In the genomic region with DNA sequence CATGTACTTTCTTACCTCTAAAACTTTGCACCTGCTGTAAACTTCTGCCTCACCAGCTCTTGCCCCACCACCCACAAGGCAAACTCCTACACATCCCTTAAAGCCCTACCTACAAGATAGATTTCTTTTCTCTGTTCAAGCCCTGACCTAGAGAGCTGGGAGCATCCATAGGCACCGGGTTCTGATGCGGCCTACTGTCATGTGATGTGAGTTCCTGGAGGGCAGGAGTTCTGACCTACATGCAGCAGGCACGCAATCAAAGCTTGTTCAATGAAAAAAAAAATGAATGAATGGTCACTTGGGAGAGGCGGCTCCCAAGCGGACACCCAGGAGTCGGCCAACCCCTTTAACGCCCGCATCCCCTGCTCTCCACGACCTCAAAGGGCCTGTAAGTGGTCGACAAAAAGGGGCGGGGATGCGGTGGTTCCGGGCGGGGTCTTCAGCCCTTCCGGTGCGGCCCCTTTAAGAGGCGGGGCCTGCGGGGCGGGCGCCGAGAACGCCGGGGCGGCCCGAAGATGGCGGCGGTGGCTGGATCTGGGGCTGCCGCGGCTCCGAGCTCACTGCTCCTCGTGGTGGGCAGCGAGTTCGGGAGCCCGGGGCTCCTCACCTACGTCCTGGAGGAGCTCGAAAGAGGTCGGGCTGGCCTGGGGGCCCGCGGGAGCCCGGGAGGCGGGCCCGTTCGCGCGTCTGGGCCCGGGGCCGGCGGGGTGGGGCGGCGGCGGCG, we compare ENCODE assay signal across 1 cellular context.
A peak's percentile ranks its signal among the peaks of the same experiment; 100 is the strongest.
TF ChIP-seq lines count a peak whose summit lies in the region.

A gene with protein sequence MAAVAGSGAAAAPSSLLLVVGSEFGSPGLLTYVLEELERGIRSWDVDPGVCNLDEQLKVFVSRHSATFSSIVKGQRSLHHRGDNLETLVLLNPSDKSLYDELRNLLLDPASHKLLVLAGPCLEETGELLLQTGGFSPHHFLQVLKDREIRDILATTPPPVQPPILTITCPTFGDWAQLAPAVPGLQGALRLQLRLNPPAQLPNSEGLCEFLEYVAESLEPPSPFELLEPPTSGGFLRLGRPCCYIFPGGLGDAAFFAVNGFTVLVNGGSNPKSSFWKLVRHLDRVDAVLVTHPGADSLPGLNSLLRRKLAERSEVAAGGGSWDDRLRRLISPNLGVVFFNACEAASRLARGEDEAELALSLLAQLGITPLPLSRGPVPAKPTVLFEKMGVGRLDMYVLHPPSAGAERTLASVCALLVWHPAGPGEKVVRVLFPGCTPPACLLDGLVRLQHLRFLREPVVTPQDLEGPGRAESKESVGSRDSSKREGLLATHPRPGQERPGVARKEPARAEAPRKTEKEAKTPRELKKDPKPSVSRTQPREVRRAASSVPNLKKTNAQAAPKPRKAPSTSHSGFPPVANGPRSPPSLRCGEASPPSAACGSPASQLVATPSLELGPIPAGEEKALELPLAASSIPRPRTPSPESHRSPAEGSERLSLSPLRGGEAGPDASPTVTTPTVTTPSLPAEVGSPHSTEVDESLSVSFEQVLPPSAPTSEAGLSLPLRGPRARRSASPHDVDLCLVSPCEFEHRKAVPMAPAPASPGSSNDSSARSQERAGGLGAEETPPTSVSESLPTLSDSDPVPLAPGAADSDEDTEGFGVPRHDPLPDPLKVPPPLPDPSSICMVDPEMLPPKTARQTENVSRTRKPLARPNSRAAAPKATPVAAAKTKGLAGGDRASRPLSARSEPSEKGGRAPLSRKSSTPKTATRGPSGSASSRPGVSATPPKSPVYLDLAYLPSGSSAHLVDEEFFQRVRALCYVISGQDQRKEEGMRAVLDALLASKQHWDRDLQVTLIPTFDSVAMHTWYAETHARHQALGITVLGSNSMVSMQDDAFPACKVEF (plus strand): TSS at position 493 of the 724 bp plus-strand sequence. CDS start 23 bp downstream, at position 516.

TF ChIP-seq in K562, 482 proteins besides CTCF, POLR2A, EP300 and RAD21 (continued from another document and continues in another):
- TF ChIP-seq, protein P1, sequence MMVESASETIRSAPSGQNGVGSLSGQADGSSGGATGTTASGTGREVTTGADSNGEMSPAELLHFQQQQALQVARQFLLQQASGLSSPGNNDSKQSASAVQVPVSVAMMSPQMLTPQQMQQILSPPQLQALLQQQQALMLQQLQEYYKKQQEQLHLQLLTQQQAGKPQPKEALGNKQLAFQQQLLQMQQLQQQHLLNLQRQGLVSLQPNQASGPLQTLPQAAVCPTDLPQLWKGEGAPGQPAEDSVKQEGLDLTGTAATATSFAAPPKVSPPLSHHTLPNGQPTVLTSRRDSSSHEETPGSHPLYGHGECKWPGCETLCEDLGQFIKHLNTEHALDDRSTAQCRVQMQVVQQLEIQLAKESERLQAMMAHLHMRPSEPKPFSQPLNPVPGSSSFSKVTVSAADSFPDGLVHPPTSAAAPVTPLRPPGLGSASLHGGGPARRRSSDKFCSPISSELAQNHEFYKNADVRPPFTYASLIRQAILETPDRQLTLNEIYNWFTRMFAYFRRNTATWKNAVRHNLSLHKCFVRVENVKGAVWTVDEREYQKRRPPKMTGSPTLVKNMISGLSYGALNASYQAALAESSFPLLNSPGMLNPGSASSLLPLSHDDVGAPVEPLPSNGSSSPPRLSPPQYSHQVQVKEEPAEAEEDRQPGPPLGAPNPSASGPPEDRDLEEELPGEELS (CRISPR knock-in tag; IDR thresholded peaks at IDR 0.05; ENCODE audit: borderline replicate concordance), result peak; percentile 42; the same call in 1 of the 2 replicates
- TF ChIP-seq MCM5 (IDR thresholded peaks at IDR 0.05; ENCODE audit: low read depth), result no peak
- TF ChIP-seq TSC22D4 (tag; IDR thresholded peaks at IDR 0.05), result no peak
- TF ChIP-seq ATF1 (CRISPR knock-in tag; IDR thresholded peaks at IDR 0.05), result no peak
- peak; percentile 20; the same call in 1 of the 2 replicates for TF ChIP-seq ATF1 (tag; IDR thresholded peaks at IDR 0.05)
- peak; percentile 21 for TF ChIP-seq FUS (optimal IDR thresholded peaks at IDR 0.05; ENCODE audit: low read depth, low read length)
- TF ChIP-seq ZSCAN29 (IDR thresholded peaks at IDR 0.05), result no peak
- TF ChIP-seq FOSL1 (tag; conservative IDR thresholded peaks at IDR 0.05), result no peak
- no peak for TF ChIP-seq ZNF444 (CRISPR knock-in tag; IDR thresholded peaks at IDR 0.05)
- TF ChIP-seq ZFP30 (CRISPR knock-in tag; IDR thresholded peaks at IDR 0.05; ENCODE audit: borderline replicate concordance), result no peak
- no peak for TF ChIP-seq MYNN (IDR thresholded peaks at IDR 0.05)
- no peak for TF ChIP-seq MYNN (CRISPR knock-in tag; IDR thresholded peaks at IDR 0.05)
- TF ChIP-seq, protein P2, sequence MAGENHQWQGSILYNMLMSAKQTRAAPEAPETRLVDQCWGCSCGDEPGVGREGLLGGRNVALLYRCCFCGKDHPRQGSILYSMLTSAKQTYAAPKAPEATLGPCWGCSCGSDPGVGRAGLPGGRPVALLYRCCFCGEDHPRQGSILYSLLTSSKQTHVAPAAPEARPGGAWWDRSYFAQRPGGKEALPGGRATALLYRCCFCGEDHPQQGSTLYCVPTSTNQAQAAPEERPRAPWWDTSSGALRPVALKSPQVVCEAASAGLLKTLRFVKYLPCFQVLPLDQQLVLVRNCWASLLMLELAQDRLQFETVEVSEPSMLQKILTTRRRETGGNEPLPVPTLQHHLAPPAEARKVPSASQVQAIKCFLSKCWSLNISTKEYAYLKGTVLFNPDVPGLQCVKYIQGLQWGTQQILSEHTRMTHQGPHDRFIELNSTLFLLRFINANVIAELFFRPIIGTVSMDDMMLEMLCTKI (IDR thresholded peaks at IDR 0.05; ENCODE audit: partially characterized antibody), result no peak
- TF ChIP-seq FOXJ3 (CRISPR knock-in tag; IDR thresholded peaks at IDR 0.05), result no peak
- TF ChIP-seq SIN3B (IDR thresholded peaks at IDR 0.05; ENCODE audit: low read depth), result peak; percentile 83; the same call in 1 of the 2 replicates
- TF ChIP-seq TBL1XR1 (IDR thresholded peaks at IDR 0.05; ENCODE audit: low read length in 2 of 2), result no peak
- TF ChIP-seq PTRF (tag; IDR thresholded peaks at IDR 0.05), result no peak
- no peak for TF ChIP-seq DNMT1 (IDR thresholded peaks at IDR 0.05)
- TF ChIP-seq, protein P3, sequence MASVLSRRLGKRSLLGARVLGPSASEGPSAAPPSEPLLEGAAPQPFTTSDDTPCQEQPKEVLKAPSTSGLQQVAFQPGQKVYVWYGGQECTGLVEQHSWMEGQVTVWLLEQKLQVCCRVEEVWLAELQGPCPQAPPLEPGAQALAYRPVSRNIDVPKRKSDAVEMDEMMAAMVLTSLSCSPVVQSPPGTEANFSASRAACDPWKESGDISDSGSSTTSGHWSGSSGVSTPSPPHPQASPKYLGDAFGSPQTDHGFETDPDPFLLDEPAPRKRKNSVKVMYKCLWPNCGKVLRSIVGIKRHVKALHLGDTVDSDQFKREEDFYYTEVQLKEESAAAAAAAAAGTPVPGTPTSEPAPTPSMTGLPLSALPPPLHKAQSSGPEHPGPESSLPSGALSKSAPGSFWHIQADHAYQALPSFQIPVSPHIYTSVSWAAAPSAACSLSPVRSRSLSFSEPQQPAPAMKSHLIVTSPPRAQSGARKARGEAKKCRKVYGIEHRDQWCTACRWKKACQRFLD (CRISPR knock-in tag; IDR thresholded peaks at IDR 0.05), result 0 out of 2 replicates have a peak, but pooled peaks have one; percentile 58
- TF ChIP-seq PHF8 (IDR thresholded peaks at IDR 0.05; ENCODE audit: borderline replicate concordance, low read length), result peak; percentile 76; the same call in 1 of the 2 replicates
- TF ChIP-seq, protein P4, sequence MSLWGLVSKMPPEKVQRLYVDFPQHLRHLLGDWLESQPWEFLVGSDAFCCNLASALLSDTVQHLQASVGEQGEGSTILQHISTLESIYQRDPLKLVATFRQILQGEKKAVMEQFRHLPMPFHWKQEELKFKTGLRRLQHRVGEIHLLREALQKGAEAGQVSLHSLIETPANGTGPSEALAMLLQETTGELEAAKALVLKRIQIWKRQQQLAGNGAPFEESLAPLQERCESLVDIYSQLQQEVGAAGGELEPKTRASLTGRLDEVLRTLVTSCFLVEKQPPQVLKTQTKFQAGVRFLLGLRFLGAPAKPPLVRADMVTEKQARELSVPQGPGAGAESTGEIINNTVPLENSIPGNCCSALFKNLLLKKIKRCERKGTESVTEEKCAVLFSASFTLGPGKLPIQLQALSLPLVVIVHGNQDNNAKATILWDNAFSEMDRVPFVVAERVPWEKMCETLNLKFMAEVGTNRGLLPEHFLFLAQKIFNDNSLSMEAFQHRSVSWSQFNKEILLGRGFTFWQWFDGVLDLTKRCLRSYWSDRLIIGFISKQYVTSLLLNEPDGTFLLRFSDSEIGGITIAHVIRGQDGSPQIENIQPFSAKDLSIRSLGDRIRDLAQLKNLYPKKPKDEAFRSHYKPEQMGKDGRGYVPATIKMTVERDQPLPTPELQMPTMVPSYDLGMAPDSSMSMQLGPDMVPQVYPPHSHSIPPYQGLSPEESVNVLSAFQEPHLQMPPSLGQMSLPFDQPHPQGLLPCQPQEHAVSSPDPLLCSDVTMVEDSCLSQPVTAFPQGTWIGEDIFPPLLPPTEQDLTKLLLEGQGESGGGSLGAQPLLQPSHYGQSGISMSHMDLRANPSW (CRISPR knock-in tag; IDR thresholded peaks at IDR 0.05), result no peak
- no peak for TF ChIP-seq ZNF121 (CRISPR knock-in tag; conservative IDR thresholded peaks at IDR 0.05)
- no peak for TF ChIP-seq LARP7 (IDR thresholded peaks at IDR 0.05)
- TF ChIP-seq, protein P5, sequence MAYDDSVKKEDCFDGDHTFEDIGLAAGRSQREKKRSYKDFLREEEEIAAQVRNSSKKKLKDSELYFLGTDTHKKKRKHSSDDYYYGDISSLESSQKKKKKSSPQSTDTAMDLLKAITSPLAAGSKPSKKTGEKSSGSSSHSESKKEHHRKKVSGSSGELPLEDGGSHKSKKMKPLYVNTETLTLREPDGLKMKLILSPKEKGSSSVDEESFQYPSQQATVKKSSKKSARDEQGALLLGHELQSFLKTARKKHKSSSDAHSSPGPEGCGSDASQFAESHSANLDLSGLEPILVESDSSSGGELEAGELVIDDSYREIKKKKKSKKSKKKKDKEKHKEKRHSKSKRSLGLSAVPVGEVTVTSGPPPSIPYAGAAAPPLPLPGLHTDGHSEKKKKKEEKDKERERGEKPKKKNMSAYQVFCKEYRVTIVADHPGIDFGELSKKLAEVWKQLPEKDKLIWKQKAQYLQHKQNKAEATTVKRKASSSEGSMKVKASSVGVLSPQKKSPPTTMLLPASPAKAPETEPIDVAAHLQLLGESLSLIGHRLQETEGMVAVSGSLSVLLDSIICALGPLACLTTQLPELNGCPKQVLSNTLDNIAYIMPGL (CRISPR knock-in tag; IDR thresholded peaks at IDR 0.05), result no peak
- TF ChIP-seq ZNF766 (CRISPR knock-in tag; conservative IDR thresholded peaks at IDR 0.05), result no peak
- TF ChIP-seq ZNF165 (CRISPR knock-in tag; IDR thresholded peaks at IDR 0.05; ENCODE audit: borderline replicate concordance), result no peak
- no peak for TF ChIP-seq JUNB (CRISPR knock-in tag; conservative IDR thresholded peaks at IDR 0.05)
- TF ChIP-seq TBP (optimal IDR thresholded peaks at IDR 0.05; ENCODE audit: low read depth, low read length), result peak; percentile 83
- TF ChIP-seq, protein P6, sequence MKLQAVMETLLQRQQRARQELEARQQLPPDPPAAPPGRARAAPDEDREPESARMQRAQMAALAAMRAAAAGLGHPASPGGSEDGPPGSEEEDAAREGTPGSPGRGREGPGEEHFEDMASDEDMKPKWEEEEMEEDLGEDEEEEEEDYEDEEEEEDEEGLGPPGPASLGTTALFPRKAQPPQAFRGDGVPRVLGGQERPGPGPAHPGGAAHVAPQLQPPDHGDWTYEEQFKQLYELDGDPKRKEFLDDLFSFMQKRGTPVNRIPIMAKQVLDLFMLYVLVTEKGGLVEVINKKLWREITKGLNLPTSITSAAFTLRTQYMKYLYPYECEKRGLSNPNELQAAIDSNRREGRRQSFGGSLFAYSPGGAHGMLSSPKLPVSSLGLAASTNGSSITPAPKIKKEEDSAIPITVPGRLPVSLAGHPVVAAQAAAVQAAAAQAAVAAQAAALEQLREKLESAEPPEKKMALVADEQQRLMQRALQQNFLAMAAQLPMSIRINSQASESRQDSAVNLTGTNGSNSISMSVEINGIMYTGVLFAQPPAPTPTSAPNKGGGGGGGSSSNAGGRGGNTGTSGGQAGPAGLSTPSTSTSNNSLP (IDR thresholded peaks at IDR 0.05; ENCODE audit: borderline replicate concordance, low read depth, low read length), result no peak
- no peak for TF ChIP-seq ILK (tag; IDR thresholded peaks at IDR 0.05; ENCODE audit: borderline replicate concordance, low read depth)
- no peak for TF ChIP-seq KDM1A (IDR thresholded peaks at IDR 0.05)
- no peak for TF ChIP-seq RBM34 (IDR thresholded peaks at IDR 0.05; ENCODE audit: borderline replicate concordance, insufficient read depth, low read length)
- TF ChIP-seq SOX6 (IDR thresholded peaks at IDR 0.05), result no peak
- TF ChIP-seq ZNF224 (CRISPR knock-in tag; IDR thresholded peaks at IDR 0.05), result no peak
- TF ChIP-seq ZNF780A (CRISPR knock-in tag; IDR thresholded peaks at IDR 0.05), result no peak
- TF ChIP-seq, protein P7, sequence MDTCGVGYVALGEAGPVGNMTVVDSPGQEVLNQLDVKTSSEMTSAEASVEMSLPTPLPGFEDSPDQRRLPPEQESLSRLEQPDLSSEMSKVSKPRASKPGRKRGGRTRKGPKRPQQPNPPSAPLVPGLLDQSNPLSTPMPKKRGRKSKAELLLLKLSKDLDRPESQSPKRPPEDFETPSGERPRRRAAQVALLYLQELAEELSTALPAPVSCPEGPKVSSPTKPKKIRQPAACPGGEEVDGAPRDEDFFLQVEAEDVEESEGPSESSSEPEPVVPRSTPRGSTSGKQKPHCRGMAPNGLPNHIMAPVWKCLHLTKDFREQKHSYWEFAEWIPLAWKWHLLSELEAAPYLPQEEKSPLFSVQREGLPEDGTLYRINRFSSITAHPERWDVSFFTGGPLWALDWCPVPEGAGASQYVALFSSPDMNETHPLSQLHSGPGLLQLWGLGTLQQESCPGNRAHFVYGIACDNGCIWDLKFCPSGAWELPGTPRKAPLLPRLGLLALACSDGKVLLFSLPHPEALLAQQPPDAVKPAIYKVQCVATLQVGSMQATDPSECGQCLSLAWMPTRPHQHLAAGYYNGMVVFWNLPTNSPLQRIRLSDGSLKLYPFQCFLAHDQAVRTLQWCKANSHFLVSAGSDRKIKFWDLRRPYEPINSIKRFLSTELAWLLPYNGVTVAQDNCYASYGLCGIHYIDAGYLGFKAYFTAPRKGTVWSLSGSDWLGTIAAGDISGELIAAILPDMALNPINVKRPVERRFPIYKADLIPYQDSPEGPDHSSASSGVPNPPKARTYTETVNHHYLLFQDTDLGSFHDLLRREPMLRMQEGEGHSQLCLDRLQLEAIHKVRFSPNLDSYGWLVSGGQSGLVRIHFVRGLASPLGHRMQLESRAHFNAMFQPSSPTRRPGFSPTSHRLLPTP (IDR thresholded peaks at IDR 0.05; ENCODE audit: borderline replicate concordance, extremely low read depth, insufficient read length), result no peak
- no peak for TF ChIP-seq GATAD2A (IDR thresholded peaks at IDR 0.05)
- TF ChIP-seq ZKSCAN8 (CRISPR knock-in tag; IDR thresholded peaks at IDR 0.05), result no peak
- TF ChIP-seq, protein P8, sequence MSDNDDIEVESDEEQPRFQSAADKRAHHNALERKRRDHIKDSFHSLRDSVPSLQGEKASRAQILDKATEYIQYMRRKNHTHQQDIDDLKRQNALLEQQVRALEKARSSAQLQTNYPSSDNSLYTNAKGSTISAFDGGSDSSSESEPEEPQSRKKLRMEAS (CRISPR knock-in tag; IDR thresholded peaks at IDR 0.05), result no peak
- no peak for TF ChIP-seq ZNF23 (CRISPR knock-in tag; IDR thresholded peaks at IDR 0.05)
- TF ChIP-seq ZNF316 (IDR thresholded peaks at IDR 0.05), result no peak
- no peak for TF ChIP-seq ZNF77 (CRISPR knock-in tag; IDR thresholded peaks at IDR 0.05)
- no peak for TF ChIP-seq ZNF551 (CRISPR knock-in tag; IDR thresholded peaks at IDR 0.05)
- no peak for TF ChIP-seq RBM14 (IDR thresholded peaks at IDR 0.05; ENCODE audit: borderline replicate concordance, insufficient read depth, low read depth, low read length)
- no peak for TF ChIP-seq NCOR1 (IDR thresholded peaks at IDR 0.05)
